11 cellular contexts compared by ENCODE assay signal in genomic region chr9:35563791-35564197, GRCh38. TPM values are rescaled to one million over a fixed set of nuclear protein-coding genes. Genes with fewer than 3 reads are reported as not detected.
DNase-seq lines count a peak whose midpoint lies in the region; ATAC-seq and TF ChIP-seq lines count a peak whose summit lies in the region.
"Had no signal": no experiment of that assay in that cellular context is flagged by ENCODE, and none has a peak within 500 bp of the region (broad histone marks: within the 10 kb centered on the region; RNA-seq: fewer than 3 reads in every experiment).

No MANE protein-coding gene starts in this region.

- H3K4me1 ChIP-seq in mesenchymal stem cell (ENCODE audit: control insufficient read depth, insufficient read depth, low read depth, low read length): peaks cover 4% of the 10 kb centered on the region
- H3K4me1 ChIP-seq in testis: peaks cover 16% of the 10 kb centered on the region

- peak overlapping the region in 15 of 59 donors; percentile 0 to 41 (median 19) for H3K4me3 ChIP-seq in dorsolateral prefrontal cortex
- H3K4me3 ChIP-seq in mesenchymal stem cell (ENCODE audit: insufficient read depth in 1 of 2, low read depth in 1 of 2, low read length in 2 of 2): no peak overlapping the region
- no peak overlapping the region for H3K4me3 ChIP-seq in testis

- H2BK5ac ChIP-seq in mesenchymal stem cell (ENCODE audit: low read depth, low read length, poor library complexity, severe bottlenecking): no peak overlapping the region

- H3K9ac ChIP-seq in mesenchymal stem cell (ENCODE audit: low read length): peak overlapping the region; percentile 55

- H2AFZ ChIP-seq in mesenchymal stem cell (ENCODE audit: low read depth, low read length): no peak overlapping the region

- no peak overlapping the region for H2BK12ac ChIP-seq in mesenchymal stem cell (ENCODE audit: low read length in 2 of 2)

- no peak overlapping the region for H2BK120ac ChIP-seq in mesenchymal stem cell (ENCODE audit: low read depth, low read length)

- intact Hi-C loops in dorsolateral prefrontal cortex (cut with DNase I): loop anchor here (5.0 kb wide), 2 partner anchors 34 to 39 kb away; no protein-coding TSS in a partner anchor
- intact Hi-C loops in testis (cut with DNase I; ENCODE audit: low total_unique reads): no loop called here

- TF ChIP-seq POLR2A in testis (IDR thresholded peaks at IDR 0.05): no peak

- ATAC-seq in HG02610 (IDR thresholded peaks at IDR 0.05; ENCODE audit: unreplicated experiment): no peak

- H3K4me2 ChIP-seq in mesenchymal stem cell (ENCODE audit: low read length, poor library complexity, severe bottlenecking): no peak overlapping the region

- H3K14ac ChIP-seq in mesenchymal stem cell (ENCODE audit: low read length in 2 of 2): no peak overlapping the region

- TF ChIP-seq CTCF in dorsolateral prefrontal cortex (IDR thresholded peaks at IDR 0.05 in 54 of 56, conservative IDR thresholded peaks at IDR 0.05 in 2 of 56; ENCODE audit: low read depth in 1 of 56, partially characterized antibody in 56 of 56): no peak
- TF ChIP-seq CTCF in testis (IDR thresholded peaks at IDR 0.05): no peak

- no peak overlapping the region for H4K8ac ChIP-seq in mesenchymal stem cell (ENCODE audit: low read length)

- H3K27me3 ChIP-seq in dorsolateral prefrontal cortex: no peaks in the 10 kb centered on the region
- H3K27me3 ChIP-seq in mesenchymal stem cell (ENCODE audit: control insufficient read depth in 1 of 2, insufficient read depth in 1 of 2, low read length in 2 of 2): no peaks in the 10 kb centered on the region
- H3K27me3 ChIP-seq in testis: no peaks in the 10 kb centered on the region

- no peaks in the 10 kb centered on the region for H3K9me3 ChIP-seq in mesenchymal stem cell (ENCODE audit: control insufficient read depth, low read length)
- no peaks in the 10 kb centered on the region for H3K9me3 ChIP-seq in testis

- no peak overlapping the region for H3K18ac ChIP-seq in mesenchymal stem cell (ENCODE audit: low read depth in 1 of 2, low read length in 2 of 2)

- H3K36me3 ChIP-seq in mesenchymal stem cell (ENCODE audit: control insufficient read depth in 1 of 2, insufficient read depth in 2 of 2, low read depth in 1 of 2, low read length in 2 of 2) (peaks cover 47 to 48% of the 10 kb centered on the region in 2 experiments), testis (ENCODE audit: low read depth, missing control alignments) (no peaks in the 10 kb centered on the region)

- 57% methylated on average over 14 of the region's 14 CpGs for WGBS in mesenchymal stem cell
- WGBS in testis, 2 donors: 35 to 50% methylated on average over 12 to 14 of the region's 14 CpGs

- H3K4ac ChIP-seq in mesenchymal stem cell (ENCODE audit: low read depth in 1 of 2, low read length in 2 of 2): no peak overlapping the region

- no peak overlapping the region for H2BK15ac ChIP-seq in mesenchymal stem cell (ENCODE audit: low read depth, poor library complexity, severe bottlenecking)

- no peak overlapping the region for H4K91ac ChIP-seq in mesenchymal stem cell (ENCODE audit: low read length)

- H3K27ac ChIP-seq in dorsolateral prefrontal cortex: peak overlapping the region in 56 of 59 donors; percentile 1 to 83 (median 70)
- no peak overlapping the region for H3K27ac ChIP-seq in mesenchymal stem cell (ENCODE audit: low read length, poor library complexity, severe bottlenecking)
- H3K27ac ChIP-seq in testis: peak overlapping the region; percentile 52 to 72
- H3K27ac ChIP-seq: 22Rv1 had no signal

- in situ Hi-C loops in G401 (cut with HindIII; ENCODE audit: low sequenced_read_pairs): no loop called here

- H3K23ac ChIP-seq in mesenchymal stem cell (ENCODE audit: low read length in 2 of 2): no peak overlapping the region

- DNase-seq in NCI-H146 (lab: John Stamatoyannopoulos, UW) (peak; percentile 10), NCI-H146 treated with DMSO at 0.1 percent for 48 hours (lab: John Stamatoyannopoulos, UW; ENCODE audit: unreplicated experiment) (no peak), dorsolateral prefrontal cortex (peak in 1 of 10 donors; percentile 52), mesenchymal stem cell (no peak), testis (peak; percentile 49), CD1c-positive myeloid dendritic cell (ENCODE audit: extremely low spot score) (no peak), G401 (ENCODE audit: low spot score) (no peak)
- DNase-seq: activated CD4-positive, alpha-beta T cell treated with anti-CD3 and anti-CD28 coated beads, Interleukin-2, amount 50 U/mL, for 1 hour; stimulated activated naive CD4-positive, alpha-beta T cell treated with Interleukin-2 at 50 U/mL for 16 hours had no signal

- H3K79me1 ChIP-seq in mesenchymal stem cell (replicated peaks; ENCODE audit: low read length, poor library complexity, severe bottlenecking): peaks cover 9% of the 10 kb centered on the region

- no peak overlapping the region for H2AK5ac ChIP-seq in mesenchymal stem cell (ENCODE audit: low read length, severe bottlenecking)

RNA-seq across cellular contexts. Expression of gene TESK1, which starts 41.3 kb away (rescaled TPM):
- 10 to 100 TPM; 37.3 to 76.3 (median 48.8) TPM for total RNA-seq in dorsolateral prefrontal cortex
- polyA plus RNA-seq in mesenchymal stem cell (2013, experiment 1 of 2): 22.3 TPM
- 21.5 TPM for polyA plus RNA-seq in mesenchymal stem cell (2013, experiment 2 of 2)
- total RNA-seq in testis: 100 to 1,000 TPM in 1 of 2 donors, 10 to 100 TPM in 1; 89.6 to 104 TPM
- 92.6 TPM for polyA plus RNA-seq in testis (ENCODE audit: insufficient read depth, low read depth, low replicate concordance)
- 8.0 and 9.9 TPM in 2 replicates for total RNA-seq in G401 (2014; rRNA removed; shearing (Covaris generic))

RNA-seq across cellular contexts. Expression of gene CD72, which starts 54.4 kb away (rescaled TPM):
- total RNA-seq in dorsolateral prefrontal cortex (1 to 10 TPM in 110 of 120 experiments, under 1 TPM in 10; 0.48 to 5.7 (median 2.3) TPM), testis (under 1 TPM; 0.63 to 0.99 TPM)
- polyA plus RNA-seq in mesenchymal stem cell (2013, experiment 1 of 2): 0.47 TPM
- polyA plus RNA-seq in mesenchymal stem cell (2013, experiment 2 of 2): 0.32 TPM
- polyA plus RNA-seq in testis (ENCODE audit: insufficient read depth, low read depth, low replicate concordance): 3.2 TPM
- total RNA-seq in G401 (2014; rRNA removed; shearing (Covaris generic)): 2.4 TPM in 1 of 2 replicates, not detected in the other

Comparison
In these comparisons a context has a peak if more than half of its experiments do, and no peak if none do; other contexts are left out.
1. DNase-seq: peak in NCI-H146 (single experiment) and testis (single experiment); none in NCI-H146 treated with DMSO at 0.1 percent for 48 hours (single experiment), mesenchymal stem cell (single experiment), CD1c-positive myeloid dendritic cell (single experiment) and G401 (single experiment).